Comparison of ENCODE assay signal across 14 cellular contexts in the genomic region with DNA sequence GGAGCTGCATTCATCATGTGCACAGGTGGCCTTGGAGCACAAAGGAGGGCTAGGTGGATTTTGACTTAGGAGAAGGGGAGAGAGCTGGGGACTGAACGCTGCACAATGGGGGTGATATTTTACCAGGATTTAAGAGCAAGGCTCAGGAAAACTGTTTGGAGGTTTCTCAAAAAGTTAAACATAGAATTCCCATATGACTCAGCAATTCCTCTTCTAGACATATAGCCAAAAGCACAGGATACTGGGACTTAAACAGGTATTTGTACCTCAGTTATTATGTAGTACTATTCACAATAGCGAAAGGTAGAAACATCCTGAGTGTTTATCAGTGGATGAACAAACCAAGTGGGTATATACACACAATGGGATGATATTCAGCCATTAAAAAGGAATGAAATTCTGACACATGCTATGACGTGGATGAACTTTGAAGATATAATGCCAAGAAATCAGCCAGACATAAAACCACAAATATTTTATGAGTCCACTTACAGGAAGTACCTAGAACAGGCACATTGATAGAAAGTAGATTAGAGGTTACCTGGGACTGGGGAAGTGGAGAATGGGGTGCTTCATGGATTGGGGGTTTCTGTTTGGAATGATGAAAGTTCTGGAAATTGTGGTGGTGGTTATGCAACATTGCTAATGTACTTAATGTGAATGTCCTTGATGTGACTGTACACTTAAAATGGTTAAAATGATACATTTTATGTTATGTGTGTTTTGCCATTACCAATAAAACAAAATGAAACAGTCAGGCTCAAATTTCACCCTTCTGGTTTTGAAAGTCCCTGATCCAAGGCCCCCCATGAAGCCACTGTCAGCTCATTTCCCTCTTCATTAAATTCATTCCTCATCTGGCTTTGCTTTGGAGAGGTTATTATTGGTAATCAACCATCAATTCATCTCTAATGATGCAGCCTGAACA.
DNase-seq lines count a peak whose midpoint lies in the region; ATAC-seq, FAIRE-seq and TF ChIP-seq lines count a peak whose summit lies in the region.
"Had no signal": no experiment of that assay in that cellular context is flagged by ENCODE, and none has a peak within 500 bp of the region (broad histone marks: within the 10 kb centered on the region; RNA-seq: fewer than 3 reads in every experiment).

No MANE protein-coding gene starts in this region.

- FAIRE-seq in HepG2 (lab: Jason Lieb, UNC) (no peak), D721Med (lab: Jason Lieb, UNC) (no peak)

- H3K79me2 ChIP-seq in HepG2 (ENCODE audit: insufficient read depth, low read length) = no peaks in the 10 kb centered on the region

- no TSS peak for BruUV-seq in HepG2 (replicated peaks; lab: Mats Ljungman, UMichigan)

- POLR2A ChIA-PET in HepG2 (lab: Yijun Ruan, JAX) = no interaction called here

- H3K9ac ChIP-seq in HepG2 (ENCODE audit: insufficient read depth, low read depth, low read length) = no peak overlapping the region
- H3K9ac ChIP-seq in SK-N-MC (ENCODE audit: insufficient read length) = no peak overlapping the region

- in situ Hi-C loops in HepG2 (cut with HindIII; ENCODE audit: extremely low pct_ligation_motif_present, low pct_unique_long_range_greater_than_20kb) = no loop called here

- no peak for TF ChIP-seq POLR2A in HepG2 (IDR thresholded peaks at IDR 0.05; ENCODE audit: insufficient read depth in 1 of 2, low read depth in 2 of 2, low read length in 2 of 2)
- no peak for TF ChIP-seq POLR2A in right lobe of liver (IDR thresholded peaks at IDR 0.05)

- no peaks in the 10 kb centered on the region for H3K4me1 ChIP-seq in HepG2 (ENCODE audit: insufficient read depth, low read length)
- H3K4me1 ChIP-seq in right lobe of liver = no peaks in the 10 kb centered on the region

- DNase-seq in HepG2 (ENCODE audit: low spot score) (no peak), right lobe of liver (no peak), SK-N-MC (ENCODE audit: low read depth, low spot score) (no peak), fibroblast of mammary gland (ENCODE audit: low read depth) (peak; percentile 80), NCI-H1092 treated with DMSO at 0.1 percent for 48 hours (lab: John Stamatoyannopoulos, UW) (no peak), NOMO-1 treated with dmso at 0.1 percent for 144 hours (lab: John Stamatoyannopoulos, UW; ENCODE audit: unreplicated experiment) (no peak), COR-L47 (lab: John Stamatoyannopoulos, UW) (no peak), D721Med (ENCODE audit: insufficient read length, low spot score) (no peak)
- DNase-seq: activated CD4-positive, alpha-beta memory T cell treated with anti-CD3 and anti-CD28 coated beads for 36 hours; activated naive CD4-positive, alpha-beta T cell treated with anti-CD3 and anti-CD28 coated beads for 36 hours; AML-193; NCI-H748 treated with DMSO at 0.1 percent for 48 hours; substantia nigra; T-helper 1 cell had no signal

- intact Hi-C loops in HepG2 (cut with micrococcal nuclease; ENCODE audit: unreplicated experiment) = no loop called here
- intact Hi-C loops in right lobe of liver (cut with DNase I) = no loop called here

- no peak for TF ChIP-seq CTCF in HepG2 (CRISPR knock-in tag; IDR thresholded peaks at IDR 0.05)
- no peak for TF ChIP-seq CTCF in right lobe of liver (IDR thresholded peaks at IDR 0.05)
- TF ChIP-seq CTCF in fibroblast of mammary gland (conservative IDR thresholded peaks at IDR 0.05; ENCODE audit: control insufficient read depth, insufficient read depth, low read depth, low read length) = no peak
- no peak for TF ChIP-seq CTCF in D721Med (IDR thresholded peaks at IDR 0.05; ENCODE audit: insufficient read depth, missing control alignments)

- H2AFZ ChIP-seq in HepG2 (ENCODE audit: low read length) = no peak overlapping the region

- TF ChIP-seq EP300 in HepG2 (IDR thresholded peaks at IDR 0.05; ENCODE audit: low read depth in 2 of 2, low read length in 2 of 2) (no peak), HepG2 (CRISPR knock-in tag; IDR thresholded peaks at IDR 0.05; ENCODE audit: borderline replicate concordance) (no peak)

- ATAC-seq in HepG2 (no peak), right lobe of liver (no peak)

- no peak for TF ChIP-seq RAD21 in HepG2 (CRISPR knock-in tag; IDR thresholded peaks at IDR 0.05)

- H4K20me1 ChIP-seq in HepG2 (ENCODE audit: insufficient read depth, low read length) = no peaks in the 10 kb centered on the region

- peaks cover 3 to 31% of the 10 kb centered on the region in 2 experiments; a peak in 3 of 5 replicates for H3K27me3 ChIP-seq in HepG2 (ENCODE audit: control insufficient read depth in 1 of 2, insufficient read depth in 2 of 2, low read length in 2 of 2)
- H3K27me3 ChIP-seq in right lobe of liver = no peaks in the 10 kb centered on the region

- no peak overlapping the region for H3K4me2 ChIP-seq in HepG2 (ENCODE audit: low read depth, low read length)

- H3K4me3 ChIP-seq in HepG2 (replicated peaks in 1 of 3; ENCODE audit: insufficient read depth in 1 of 3, low read depth in 2 of 3, low read length in 3 of 3) (no peak overlapping the region), right lobe of liver (no peak overlapping the region), SK-N-MC (no peak overlapping the region), fibroblast of mammary gland (ENCODE audit: control insufficient read depth, low read depth, low read length) (no peak overlapping the region)

- H3K27ac ChIP-seq in HepG2 (ENCODE audit: extremely low read length, insufficient read depth, low read length) = no peak overlapping the region
- no peak overlapping the region for H3K27ac ChIP-seq in right lobe of liver
- H3K27ac ChIP-seq in SK-N-MC = peak overlapping the region; percentile 67

- CTCF ChIA-PET in HepG2 (lab: Yijun Ruan, JAX; ENCODE audit: low intra/inter-chr PET ratio, low total read pairs) = no interaction called here

- no peaks in the 10 kb centered on the region for H3K9me3 ChIP-seq in HepG2 (ENCODE audit: low read length)
- H3K9me3 ChIP-seq in right lobe of liver = no peaks in the 10 kb centered on the region
- H3K9me3 ChIP-seq in SK-N-MC (ENCODE audit: low read depth, low read length) = no peaks in the 10 kb centered on the region

- no peaks in the 10 kb centered on the region for H3K36me3 ChIP-seq in HepG2 (replicated peaks in 1 of 2; ENCODE audit: control insufficient read depth in 1 of 2, insufficient read depth in 2 of 2, low read length in 2 of 2)
- no peaks in the 10 kb centered on the region for H3K36me3 ChIP-seq in right lobe of liver
- no peaks in the 10 kb centered on the region for H3K36me3 ChIP-seq in SK-N-MC (ENCODE audit: insufficient read depth, low read length)

- WGBS in HepG2 (ENCODE audit: low lambda C conversion rate) = 17% methylated on average over 3 of the region's 3 CpGs
- WGBS in right lobe of liver (ENCODE audit: insufficient coverage, low coverage, low lambda C conversion rate, missing lambda C conversion rate) = 84% methylated on average over 2 of the region's 3 CpGs

TF ChIP-seq in HepG2, 621 proteins besides CTCF, POLR2A, EP300 and RAD21:
- TF ChIP-seq HIC2 (CRISPR knock-in tag; IDR thresholded peaks at IDR 0.05; ENCODE audit: low read depth) (no peak), FOXC1 (CRISPR knock-in tag; IDR thresholded peaks at IDR 0.05; ENCODE audit: borderline replicate concordance) (no peak), CHCHD3 (CRISPR knock-in tag; IDR thresholded peaks at IDR 0.05) (no peak), REXO4 (CRISPR knock-in tag; IDR thresholded peaks at IDR 0.05; ENCODE audit: borderline replicate concordance) (no peak), KLF16 (CRISPR knock-in tag; IDR thresholded peaks at IDR 0.05) (no peak), ZNF501 (CRISPR knock-in tag; IDR thresholded peaks at IDR 0.05) (no peak), CREB1 (IDR thresholded peaks at IDR 0.05) (peak; percentile 37; the same call in 1 of the 2 replicates), CREB1 (CRISPR knock-in tag; IDR thresholded peaks at IDR 0.05) (no peak), NFE2L2 (IDR thresholded peaks at IDR 0.05; ENCODE audit: low read length) (peak; percentile 54; the same call in 1 of the 2 replicates), FOSL2 (CRISPR knock-in tag; IDR thresholded peaks at IDR 0.05) (no peak), PBX2 (CRISPR knock-in tag; IDR thresholded peaks at IDR 0.05) (no peak), FOXO1 (CRISPR knock-in tag; IDR thresholded peaks at IDR 0.05) (no peak), SRSF4 (IDR thresholded peaks at IDR 0.05; ENCODE audit: low read depth, low read length, poor library complexity, severe bottlenecking) (no peak)
